1 cellular context compared by ENCODE assay signal in the genomic region with DNA sequence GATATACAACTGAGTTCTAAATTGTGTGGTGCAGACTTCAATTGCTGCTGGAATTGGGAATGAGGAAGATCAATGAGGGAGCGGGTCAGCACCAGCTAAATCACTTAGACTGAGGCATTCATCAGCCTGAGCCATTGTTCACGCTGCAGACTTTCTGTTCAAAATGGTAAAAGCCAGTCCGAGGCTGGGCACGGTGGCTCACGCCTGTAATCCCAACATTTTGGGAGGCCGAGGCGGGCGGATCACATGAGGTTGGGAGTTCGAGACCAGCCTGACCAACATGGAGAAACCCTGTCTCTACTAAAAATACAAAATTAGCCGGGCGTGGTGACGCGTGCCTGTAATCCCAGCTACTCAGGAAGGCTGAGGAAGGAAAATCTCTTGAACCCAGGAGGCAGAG. TPM values are rescaled to one million over a fixed set of nuclear protein-coding genes. Genes with fewer than 3 reads are reported as not detected.
"Had no signal": no experiment of that assay in that cellular context is flagged by ENCODE, and none has a peak within 500 bp of the region (broad histone marks: within the 10 kb centered on the region; RNA-seq: fewer than 3 reads in every experiment).

No MANE protein-coding gene starts in this region.

RNA-seq across cellular contexts. Expression of a gene that starts 23.9 kb away (rescaled TPM):
- total RNA-seq: ascending aorta had no signal
